In the genomic region with DNA sequence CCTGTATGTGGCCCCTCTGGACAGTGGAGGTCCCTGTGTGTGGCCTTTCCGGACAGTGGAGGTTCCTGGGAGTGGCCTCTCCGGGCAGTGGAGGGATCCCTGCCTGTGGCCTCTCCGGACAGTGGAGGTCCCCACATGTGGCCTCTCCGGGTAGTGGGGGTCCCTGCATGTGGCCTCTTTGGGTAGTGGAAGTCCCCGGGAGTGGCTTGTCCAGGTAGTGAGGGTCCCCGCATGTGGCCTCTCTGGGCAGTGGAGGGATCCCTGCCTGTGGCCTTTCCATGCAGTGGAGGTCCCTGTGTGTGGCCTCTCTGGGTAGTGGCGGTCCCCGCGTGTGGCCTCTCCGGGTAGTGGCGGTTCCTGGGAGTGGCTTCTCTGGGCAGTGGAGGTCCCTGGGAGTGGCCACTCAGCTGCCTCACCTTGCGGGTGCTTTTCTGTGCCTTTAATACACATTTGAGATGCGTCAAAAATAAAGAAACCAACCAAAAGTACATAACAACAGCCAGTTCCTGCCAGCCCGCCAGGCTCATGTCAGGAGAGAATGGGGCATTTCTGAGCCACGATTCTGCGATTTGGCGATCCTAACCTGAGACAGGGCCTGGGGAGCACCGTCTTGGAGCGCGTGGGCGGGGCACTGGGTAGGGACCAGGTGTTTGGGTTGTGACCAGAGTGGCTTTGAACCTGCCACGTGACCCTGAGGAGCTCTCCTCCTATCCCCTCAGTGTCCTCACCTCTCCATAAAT, we compare ENCODE assay signal across 15 cellular contexts.
"Had no signal": no experiment of that assay in that cellular context is flagged by ENCODE, and none has a peak within 500 bp of the region (broad histone marks: within the 10 kb centered on the region; RNA-seq: fewer than 3 reads in every experiment).

No MANE protein-coding gene starts in this region.

- ATAC-seq: activated CD4-positive, alpha-beta T cell treated with anti-CD3 and anti-CD28 coated beads for 36 hours; activated CD8-positive, alpha-beta memory T cell treated with anti-CD3 and anti-CD28 coated beads, Interleukin-2, amount 10 ng/mL, durations not matched to agents 7 days and 5 days; body of pancreas; gastrocnemius medialis; heart left ventricle had no signal

- H3K36me3 Mint-ChIP-seq: activated CD8-positive, alpha-beta memory T cell treated with anti-CD3 and anti-CD28 coated beads, Interleukin-2, amount 10 ng/mL, durations not matched to agents 7 days and 5 days; activated naive CD8-positive, alpha-beta T cell treated with anti-CD3 and anti-CD28 coated beads, Interleukin-2, amount 10 ng/mL, durations not matched to agents 7 days and 5 days had no signal

- H3K9me3 Mint-ChIP-seq: activated CD4-positive, alpha-beta memory T cell treated with anti-CD3 and anti-CD28 coated beads, Interleukin-2, amount 10 ng/mL, durations not matched to agents 7 days and 5 days; activated naive CD8-positive, alpha-beta T cell treated with anti-CD3 and anti-CD28 coated beads, Interleukin-2, amount 10 ng/mL, durations not matched to agents 7 days and 5 days; stimulated activated naive CD8-positive, alpha-beta T cell treated with anti-CD3 and anti-CD28 coated beads, Interleukin-15, Interleukin-2, amounts not matched to agents 100 ng/mL and 50 ng/mL, for 24 hours had no signal

- H3K4me1 ChIP-seq: body of pancreas, gastrocnemius medialis, heart left ventricle, left ventricle myocardium inferior had no signal

- H3K27me3 Mint-ChIP-seq: activated CD4-positive, alpha-beta memory T cell treated with anti-CD3 and anti-CD28 coated beads, Interleukin-2, amount 10 ng/mL, durations not matched to agents 7 days and 5 days; activated CD4-positive, alpha-beta T cell treated with anti-CD3 and anti-CD28 coated beads for 36 hours; activated CD8-positive, alpha-beta memory T cell treated with anti-CD3 and anti-CD28 coated beads, Interleukin-2, amount 10 ng/mL, durations not matched to agents 7 days and 5 days; activated naive CD8-positive, alpha-beta T cell treated with anti-CD3 and anti-CD28 coated beads, Interleukin-2, amount 10 ng/mL, durations not matched to agents 7 days and 5 days; stimulated activated naive CD8-positive, alpha-beta T cell treated with anti-CD3 and anti-CD28 coated beads, Interleukin-15, Interleukin-2, amounts not matched to agents 100 ng/mL and 50 ng/mL, for 24 hours had no signal

- H3K27me3 ChIP-seq: body of pancreas, gastrocnemius medialis had no signal

- H3K27ac ChIP-seq: body of pancreas, coronary artery, gastrocnemius medialis, heart left ventricle, left ventricle myocardium inferior had no signal

- H3K4me3 ChIP-seq: body of pancreas, coronary artery, gastrocnemius medialis, heart left ventricle, left ventricle myocardium inferior had no signal

- H3K4me3 Mint-ChIP-seq: activated CD4-positive, alpha-beta memory T cell treated with anti-CD3 and anti-CD28 coated beads, Interleukin-2, amount 10 ng/mL, durations not matched to agents 7 days and 5 days; activated CD4-positive, alpha-beta T cell treated with anti-CD3 and anti-CD28 coated beads for 36 hours; activated CD8-positive, alpha-beta memory T cell treated with anti-CD3 and anti-CD28 coated beads, Interleukin-2, amount 10 ng/mL, durations not matched to agents 7 days and 5 days; activated naive CD8-positive, alpha-beta T cell treated with anti-CD3 and anti-CD28 coated beads, Interleukin-2, amount 10 ng/mL, durations not matched to agents 7 days and 5 days; stimulated activated naive CD8-positive, alpha-beta T cell treated with anti-CD3 and anti-CD28 coated beads, Interleukin-15, Interleukin-2, amounts not matched to agents 100 ng/mL and 50 ng/mL, for 24 hours had no signal

- H3K27ac Mint-ChIP-seq: activated CD4-positive, alpha-beta memory T cell treated with anti-CD3 and anti-CD28 coated beads, Interleukin-2, amount 10 ng/mL, durations not matched to agents 7 days and 5 days; activated CD4-positive, alpha-beta T cell treated with anti-CD3 and anti-CD28 coated beads for 36 hours; activated CD8-positive, alpha-beta memory T cell treated with anti-CD3 and anti-CD28 coated beads, Interleukin-2, amount 10 ng/mL, durations not matched to agents 7 days and 5 days; activated naive CD8-positive, alpha-beta T cell treated with anti-CD3 and anti-CD28 coated beads, Interleukin-2, amount 10 ng/mL, durations not matched to agents 7 days and 5 days; progenitor cell of endocrine pancreas; stimulated activated naive CD8-positive, alpha-beta T cell treated with anti-CD3 and anti-CD28 coated beads, Interleukin-15, Interleukin-2, amounts not matched to agents 100 ng/mL and 50 ng/mL, for 24 hours had no signal

- H3K36me3 ChIP-seq: gastrocnemius medialis, heart left ventricle, left ventricle myocardium inferior had no signal

- H3K4me1 Mint-ChIP-seq: activated CD4-positive, alpha-beta memory T cell treated with anti-CD3 and anti-CD28 coated beads, Interleukin-2, amount 10 ng/mL, durations not matched to agents 7 days and 5 days; activated CD4-positive, alpha-beta T cell treated with anti-CD3 and anti-CD28 coated beads for 36 hours; activated CD8-positive, alpha-beta memory T cell treated with anti-CD3 and anti-CD28 coated beads, Interleukin-2, amount 10 ng/mL, durations not matched to agents 7 days and 5 days; activated naive CD8-positive, alpha-beta T cell treated with anti-CD3 and anti-CD28 coated beads, Interleukin-2, amount 10 ng/mL, durations not matched to agents 7 days and 5 days had no signal

- DNase-seq: activated CD4-positive, alpha-beta memory T cell treated with anti-CD3 and anti-CD28 coated beads, Interleukin-2, amount 10 ng/mL, durations not matched to agents 7 days and 5 days; activated CD4-positive, alpha-beta T cell treated with anti-CD3 and anti-CD28 coated beads for 36 hours; activated CD8-positive, alpha-beta memory T cell treated with anti-CD3 and anti-CD28 coated beads, Interleukin-2, amount 10 ng/mL, durations not matched to agents 7 days and 5 days; activated naive CD4-positive, alpha-beta T cell treated with Interleukin-2 at 50 U/mL for 16 hours; activated naive CD8-positive, alpha-beta T cell treated with anti-CD3 and anti-CD28 coated beads, Interleukin-2, amount 10 ng/mL, durations not matched to agents 7 days and 5 days; body of pancreas; caudate nucleus; gastrocnemius medialis; heart left ventricle; left ventricle myocardium inferior; right cardiac atrium; trophoblast cell had no signal

- H3K9me3 ChIP-seq: body of pancreas, gastrocnemius medialis, heart left ventricle, left ventricle myocardium inferior had no signal
